Comparison of ENCODE assay signal across 17 cellular contexts in the genomic region with DNA sequence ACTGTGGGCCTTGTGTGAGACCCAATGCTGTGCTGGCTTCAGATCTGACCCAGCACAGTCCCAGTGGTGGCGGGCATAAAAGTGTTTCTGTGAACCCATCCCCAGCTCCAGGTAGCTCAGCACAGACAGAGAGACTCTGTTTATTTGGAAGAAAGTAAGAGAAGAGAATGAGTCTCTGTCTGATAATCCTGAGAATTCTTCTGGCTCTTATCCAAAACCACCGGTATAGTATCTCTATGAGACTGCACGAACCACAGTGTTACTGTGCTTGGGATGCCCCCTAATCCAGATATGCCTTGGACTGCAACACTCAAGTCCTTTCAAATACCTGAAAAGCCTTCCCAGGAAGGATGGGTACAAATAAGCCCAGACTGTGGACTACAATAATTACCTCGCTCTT.
A peak's percentile ranks its signal among the peaks of the same experiment; 100 is the strongest.
DNase-seq lines count a peak whose midpoint lies in the region; ATAC-seq and TF ChIP-seq lines count a peak whose summit lies in the region.
"Had no signal": no experiment of that assay in that cellular context is flagged by ENCODE, and none has a peak within 500 bp of the region (broad histone marks: within the 10 kb centered on the region; RNA-seq: fewer than 3 reads in every experiment).

No MANE protein-coding gene starts in this region.

- no peaks in the 10 kb centered on the region for H3K79me2 ChIP-seq in mammary epithelial cell (ENCODE audit: insufficient read depth, low read length)

- H3K4me1 ChIP-seq in mammary epithelial cell (ENCODE audit: insufficient read depth, low read length): no peaks in the 10 kb centered on the region
- H3K4me1 ChIP-seq: Peyer's patch had no signal

- no peaks in the 10 kb centered on the region for H3K36me3 ChIP-seq in mammary epithelial cell (ENCODE audit: insufficient read depth, low read length)
- H3K36me3 ChIP-seq: Peyer's patch had no signal

- no peak overlapping the region for H3K4me2 ChIP-seq in mammary epithelial cell (ENCODE audit: insufficient read depth, low read depth, low read length)

- peaks cover 2% of the 10 kb centered on the region for H3K9me3 Mint-ChIP-seq in activated CD4-positive, alpha-beta T cell treated with anti-CD3 and anti-CD28 coated beads for 36 hours (ENCODE audit: low read depth)

- no peaks in the 10 kb centered on the region for H3K27me3 ChIP-seq in mammary epithelial cell (ENCODE audit: insufficient read depth, low read length)
- H3K27me3 ChIP-seq: Peyer's patch had no signal

- no peaks in the 10 kb centered on the region for H3K4me1 Mint-ChIP-seq in activated CD4-positive, alpha-beta T cell treated with anti-CD3 and anti-CD28 coated beads for 36 hours

- no peaks in the 10 kb centered on the region for H4K20me1 ChIP-seq in mammary epithelial cell (ENCODE audit: insufficient read depth, low read length)

- BruUV-seq in mammary epithelial cell (replicated peaks; lab: Mats Ljungman, UMichigan): no TSS peak

- TF ChIP-seq CTCF in mammary epithelial cell (conservative IDR thresholded peaks at IDR 0.05 in 1 of 2, IDR thresholded peaks at IDR 0.05 in 1 of 2; ENCODE audit: extremely low read depth in 1 of 2, insufficient read depth in 1 of 2, low read depth in 1 of 2, low read length in 2 of 2): no peak

- H3K27me3 Mint-ChIP-seq in activated CD4-positive, alpha-beta T cell treated with anti-CD3 and anti-CD28 coated beads for 36 hours: no peaks in the 10 kb centered on the region
- H3K27me3 Mint-ChIP-seq: CD4-positive, alpha-beta T cell had no signal

- POLR2A ChIA-PET in activated CD4-positive, alpha-beta T cell treated with anti-CD3 and anti-CD28 coated beads for 36 hours (lab: Charles Lee): no interaction called here

- intact Hi-C loops in mammary epithelial cell (cut with micrococcal nuclease): no loop called here
- intact Hi-C loops in activated CD4-positive, alpha-beta T cell treated with anti-CD3 and anti-CD28 coated beads for 36 hours (cut with DNase I, micrococcal nuclease): no loop called here

- no peak overlapping the region for H2AFZ ChIP-seq in mammary epithelial cell (ENCODE audit: low read depth, low read length)

- no peak overlapping the region for H3K9ac ChIP-seq in mammary epithelial cell (ENCODE audit: insufficient read depth, low read length)

- CTCF ChIA-PET in mammary epithelial cell (lab: Charles Lee; ENCODE audit: low non-redundant PET): no interaction called here
- CTCF ChIA-PET in activated CD4-positive, alpha-beta T cell treated with anti-CD3 and anti-CD28 coated beads for 36 hours (lab: Charles Lee): interaction anchor here (0.6 kb wide), 1 partner anchor 611 kb away, joined by 3 read pairs; no protein-coding TSS in a partner anchor

- in situ Hi-C loops in mammary epithelial cell (cut with MboI; ENCODE audit: low sequenced_read_pairs in 2 of 2): no loop called here

- H3K4me3 ChIP-seq in mammary epithelial cell (replicated peaks in 1 of 3; ENCODE audit: insufficient read depth in 1 of 3, low read depth in 2 of 3, low read length in 3 of 3): no peak overlapping the region
- H3K4me3 ChIP-seq: Peyer's patch had no signal

- dilution Hi-C loops in mammary epithelial cell (cut with HindIII; ENCODE audit: low sequenced_read_pairs): no loop called here

- H3K27ac Mint-ChIP-seq in activated CD4-positive, alpha-beta T cell treated with anti-CD3 and anti-CD28 coated beads for 36 hours: no peak overlapping the region
- H3K27ac Mint-ChIP-seq: CD4-positive, alpha-beta T cell had no signal

- WGBS in mammary epithelial cell (ENCODE audit: low coverage, missing lambda C conversion rate): 53% methylated on average over 4 of the region's 4 CpGs

- H3K36me3 Mint-ChIP-seq in activated CD4-positive, alpha-beta T cell treated with anti-CD3 and anti-CD28 coated beads for 36 hours (ENCODE audit: low read depth): no peaks in the 10 kb centered on the region

- no peak overlapping the region for H3K4me3 Mint-ChIP-seq in activated CD4-positive, alpha-beta T cell treated with anti-CD3 and anti-CD28 coated beads for 36 hours
- H3K4me3 Mint-ChIP-seq: CD4-positive, alpha-beta T cell had no signal

- no peak for ATAC-seq in activated CD4-positive, alpha-beta T cell treated with anti-CD3 and anti-CD28 coated beads for 36 hours

- H3K9me3 ChIP-seq in mammary epithelial cell (replicated peaks; ENCODE audit: insufficient read depth, low read length): no peaks in the 10 kb centered on the region
- H3K9me3 ChIP-seq: Peyer's patch had no signal

- no peak overlapping the region for H3K27ac ChIP-seq in mammary epithelial cell (ENCODE audit: insufficient read depth, low read depth, low read length)
- H3K27ac ChIP-seq: Peyer's patch had no signal

- peak; percentile 1 for DNase-seq in A172 (ENCODE audit: low spot score)
- DNase-seq in NCI-H226: peak; percentile 15
- DNase-seq in mammary epithelial cell: peak; percentile 31
- DNase-seq in kidney glomerular epithelial cell (lab: John Stamatoyannopoulos, UW): peak; percentile 37
- DNase-seq in NCI-H2081 treated with DMSO at 0.1 percent for 48 hours (lab: John Stamatoyannopoulos, UW): no peak
- DNase-seq in activated CD4-positive, alpha-beta T cell treated with anti-CD3 and anti-CD28 coated beads for 36 hours: no peak
- DNase-seq in DMS 273 treated with DMSO at 0.1 percent for 48 hours (lab: John Stamatoyannopoulos, UW): no peak
- DNase-seq in H4 (ENCODE audit: low spot score): no peak
- DNase-seq: Calu3; CD4-positive, alpha-beta T cell; DMS79; HCEC 1CT; NCI-H1105; NCI-H2081; NK-92 treated with Interleukin-12 subunit alpha and Interleukin-12 subunit beta, amount 100 ng/mL, for 24 hours; Peyer's patch; Right ventricle myocardium superior had no signal

Comparison
In these comparisons a context has a peak if more than half of its experiments do, and no peak if none do; other contexts are left out.
1. DNase-seq: peak in A172 (single experiment), NCI-H226 (single experiment), mammary epithelial cell (single experiment) and kidney glomerular epithelial cell (single experiment); none in NCI-H2081 treated with DMSO at 0.1 percent for 48 hours (single experiment), activated CD4-positive, alpha-beta T cell treated with anti-CD3 and anti-CD28 coated beads for 36 hours (single experiment), DMS 273 treated with DMSO at 0.1 percent for 48 hours (single experiment) and H4 (single experiment).